In the genomic region with DNA sequence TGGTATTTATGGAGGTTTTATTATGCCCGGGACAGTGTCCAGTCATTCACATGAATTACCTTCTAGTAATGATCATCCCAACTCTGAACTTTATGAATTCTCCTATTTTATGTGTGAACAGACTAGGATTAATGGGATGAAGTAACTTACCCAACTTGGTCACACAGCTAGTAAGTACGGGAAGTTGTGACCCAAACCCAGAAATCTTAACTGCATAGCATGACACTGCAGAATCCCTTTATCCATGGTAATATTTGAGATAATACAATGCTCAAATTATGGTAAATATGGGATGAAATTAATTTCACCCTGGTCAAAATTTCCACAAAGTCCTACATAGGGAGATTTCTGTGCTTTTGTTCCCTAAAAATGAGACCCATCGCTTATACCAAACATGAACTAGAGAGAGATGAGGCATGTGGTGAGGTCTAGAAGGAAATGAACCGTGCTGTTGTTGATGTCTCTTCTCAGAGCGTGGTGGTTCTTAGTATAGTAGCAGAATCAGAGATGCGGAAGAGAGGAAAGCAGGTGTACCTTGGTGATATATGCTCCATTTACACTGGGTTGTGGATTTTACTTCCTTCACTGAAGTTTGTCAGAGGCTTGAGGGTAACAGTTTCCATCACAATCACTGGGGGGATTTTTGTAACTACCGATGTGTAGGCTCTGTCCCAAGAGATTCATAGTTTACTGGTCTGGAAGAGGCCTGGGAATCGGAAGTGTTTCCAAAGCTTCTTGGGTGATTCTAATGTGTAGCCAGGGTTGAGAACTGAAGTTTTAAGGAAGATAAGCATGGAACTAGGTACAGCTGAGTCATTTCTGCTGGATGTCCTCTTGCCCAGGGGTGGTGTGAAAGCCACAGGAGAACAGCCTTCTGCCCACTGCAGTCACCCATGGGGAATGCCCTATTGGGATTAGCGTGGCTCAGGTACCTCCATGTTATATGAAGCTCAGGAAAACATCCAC, we compare ENCODE assay signal across 12 cellular contexts. TPM values are rescaled to one million over a fixed set of nuclear protein-coding genes. Genes with fewer than 3 reads are reported as not detected.
DNase-seq lines count a peak whose midpoint lies in the region; ATAC-seq and TF ChIP-seq lines count a peak whose summit lies in the region.
"Had no signal": no experiment of that assay in that cellular context is flagged by ENCODE, and none has a peak within 500 bp of the region (broad histone marks: within the 10 kb centered on the region; RNA-seq: fewer than 3 reads in every experiment).

No MANE protein-coding gene starts in this region.

- H3K9ac ChIP-seq in colonic mucosa (ENCODE audit: low read depth in 2 of 2, low read length in 2 of 2) = no peak overlapping the region

- H3K27me3 ChIP-seq in colonic mucosa (no peaks in the 10 kb centered on the region), upper lobe of right lung (no peaks in the 10 kb centered on the region)

- H3K9me3 ChIP-seq in colonic mucosa (no peaks in the 10 kb centered on the region), upper lobe of right lung (no peaks in the 10 kb centered on the region)

- H3K27me3 Mint-ChIP-seq in natural killer cell (ENCODE audit: low read depth in 2 of 2) = peaks cover 0 to 22% of the 10 kb centered on the region in 2 donors

- H3K4me1 Mint-ChIP-seq in natural killer cell = peaks cover 17 to 20% of the 10 kb centered on the region in 2 donors

- intact Hi-C loops in natural killer cell (cut with micrococcal nuclease) = no loop called here
- intact Hi-C loops in colonic mucosa (cut with DNase I) = no loop called here
- intact Hi-C loops in upper lobe of right lung (cut with DNase I) = no loop called here

- peak; percentile 42 to 63 for ATAC-seq in activated CD4-positive, CD25-positive, alpha-beta regulatory T cell treated with anti-CD3 and anti-CD28 coated beads, Interleukin-2, amount 50 U/mL, for 24 hours
- ATAC-seq in GM21786 (IDR thresholded peaks at IDR 0.05; ENCODE audit: unreplicated experiment) (peak; percentile 70), HG03565 (IDR thresholded peaks at IDR 0.05; ENCODE audit: unreplicated experiment) (peak; percentile 74), natural killer cell (peak in 2 of 3 donors; percentile 50 to 63), upper lobe of right lung (no peak)
- ATAC-seq: HCT116 had no signal

- H3K27ac ChIP-seq in colonic mucosa (no peak overlapping the region), upper lobe of right lung (no peak overlapping the region)

- no peaks in the 10 kb centered on the region for H3K36me3 ChIP-seq in colonic mucosa
- H3K36me3 ChIP-seq in upper lobe of right lung = no peaks in the 10 kb centered on the region

- no peaks in the 10 kb centered on the region for H3K4me1 ChIP-seq in colonic mucosa
- H3K4me1 ChIP-seq in upper lobe of right lung = no peaks in the 10 kb centered on the region

- H3K4me3 ChIP-seq in colonic mucosa (no peak overlapping the region), upper lobe of right lung (no peak overlapping the region)
- H3K4me3 ChIP-seq: skin epidermis had no signal

- no peak for TF ChIP-seq CTCF in natural killer cell (IDR thresholded peaks at IDR 0.05)
- no peak for TF ChIP-seq CTCF in colonic mucosa (IDR thresholded peaks at IDR 0.05)
- no peak for TF ChIP-seq CTCF in upper lobe of right lung (IDR thresholded peaks at IDR 0.05)

- no peak for DNase-seq in activated CD4-positive, CD25-positive, alpha-beta regulatory T cell treated with anti-CD3 and anti-CD28 coated beads, Interleukin-2, amount 50 U/mL, for 72 hours
- DNase-seq in natural killer cell (no peak), colonic mucosa (no peak), upper lobe of right lung (no peak)
- DNase-seq in effector CD8-positive, alpha-beta T cell (lab: John Stamatoyannopoulos, UW) = no peak
- DNase-seq: activated CD4-positive, alpha-beta T cell treated with anti-CD3 and anti-CD28 coated beads for 4 hours; NCI-H510A treated with DMSO at 0.1 percent for 48 hours had no signal

- H3K27ac Mint-ChIP-seq in natural killer cell = peak overlapping the region in 1 of 2 donors; percentile 75

- H3K4me3 Mint-ChIP-seq in natural killer cell = no peak overlapping the region

- H3K36me3 Mint-ChIP-seq in natural killer cell = no peaks in the 10 kb centered on the region

- H3K9me3 Mint-ChIP-seq in natural killer cell = no peaks in the 10 kb centered on the region

RNA-seq across cellular contexts. Expression of a gene that starts 30.2 kb away (rescaled TPM):
- total RNA-seq in natural killer cell (not detected), colonic mucosa (not detected), upper lobe of right lung (not detected)
